22 cellular contexts compared by ENCODE assay signal in the genomic region with DNA sequence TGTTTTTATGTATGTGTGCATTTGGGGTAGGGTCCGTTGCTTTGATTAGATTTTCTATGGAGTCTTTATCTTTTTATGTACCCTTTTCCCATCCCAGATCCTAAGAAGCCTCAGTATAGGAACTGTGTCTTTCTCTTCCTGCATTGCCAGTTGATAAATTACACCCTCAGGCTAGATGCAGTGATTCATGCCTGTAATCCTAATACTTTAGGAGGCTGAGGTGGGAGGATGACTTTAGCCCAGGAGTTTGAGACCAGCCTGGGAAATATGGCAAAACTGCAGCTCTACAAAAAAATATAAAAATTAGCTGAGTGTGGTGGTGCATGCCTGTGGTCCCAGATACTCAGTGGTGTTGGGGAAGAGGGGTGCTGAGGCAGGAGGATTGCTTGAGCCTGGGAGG. TPM values are rescaled to one million over a fixed set of nuclear protein-coding genes. Genes with fewer than 3 reads are reported as not detected.
DNase-seq lines count a peak whose midpoint lies in the region; ATAC-seq, FAIRE-seq and TF ChIP-seq lines count a peak whose summit lies in the region.
"Had no signal": no experiment of that assay in that cellular context is flagged by ENCODE, and none has a peak within 500 bp of the region (broad histone marks: within the 10 kb centered on the region; RNA-seq: fewer than 3 reads in every experiment).

No MANE protein-coding gene starts in this region.

- no peak overlapping the region for H3K4me2 ChIP-seq in PC-3 (ENCODE audit: low read length)

- H4K20me1 ChIP-seq in PC-3 (ENCODE audit: low read length) = no peaks in the 10 kb centered on the region

- H3K4me3 ChIP-seq in PC-3 (ENCODE audit: low read length) (no peak overlapping the region), epithelial cell of esophagus (ENCODE audit: low read length) (no peak overlapping the region)
- H3K4me3 ChIP-seq: HAP-1 had no signal

- peaks cover 9% of the 10 kb centered on the region for H3K4me1 Mint-ChIP-seq in activated T-helper 17 cell treated with anti-CD3 and anti-CD28 coated beads, Interleukin-2, amount 50 U/mL, for 72 hours

- H3K4me1 ChIP-seq in PC-3 (ENCODE audit: insufficient read depth, low read length) = peaks cover 3% of the 10 kb centered on the region; the same call in 1 of the 2 replicates
- H3K4me1 ChIP-seq: HAP-1 had no signal

- H3K36me3 Mint-ChIP-seq in activated T-helper 17 cell treated with anti-CD3 and anti-CD28 coated beads, Interleukin-2, amount 50 U/mL, for 72 hours (ENCODE audit: low read depth) = no peaks in the 10 kb centered on the region

- no peak overlapping the region for H3K9ac ChIP-seq in PC-3 (ENCODE audit: low read length)

- TF ChIP-seq POLR2A in H54 (IDR thresholded peaks at IDR 0.05; ENCODE audit: low read depth, low read length) = no peak

- FAIRE-seq in H54 (lab: Jason Lieb, UNC) = peak; percentile 81
- FAIRE-seq: RCC 7860 had no signal

- no peaks in the 10 kb centered on the region for H3K27me3 Mint-ChIP-seq in activated T-helper 17 cell treated with anti-CD3 and anti-CD28 coated beads, Interleukin-2, amount 50 U/mL, for 72 hours
- H3K27me3 Mint-ChIP-seq: CD8-positive, alpha-beta memory T cell had no signal

- no peaks in the 10 kb centered on the region for H3F3A ChIP-seq in PC-3 (ENCODE audit: low read length, unreplicated experiment)

- no peaks in the 10 kb centered on the region for H3K9me3 Mint-ChIP-seq in activated T-helper 17 cell treated with anti-CD3 and anti-CD28 coated beads, Interleukin-2, amount 50 U/mL, for 72 hours
- H3K9me3 Mint-ChIP-seq: CD8-positive, alpha-beta memory T cell had no signal

- no peaks in the 10 kb centered on the region for H3K36me3 ChIP-seq in PC-3 (ENCODE audit: low read depth, low read length)

- no peak for ATAC-seq in PC-3
- ATAC-seq in activated T-helper 17 cell treated with anti-CD3 and anti-CD28 coated beads, Interleukin-2, amount 50 U/mL, for 72 hours (replicated peaks) = no peak

- TF ChIP-seq CTCF in PC-3 (conservative IDR thresholded peaks at IDR 0.05; ENCODE audit: low read depth, low read length) (no peak), epithelial cell of esophagus (IDR thresholded peaks at IDR 0.05; ENCODE audit: insufficient read depth, low read depth, low read length, missing control alignments) (no peak)

- no peaks in the 10 kb centered on the region for H3K79me2 ChIP-seq in PC-3 (ENCODE audit: low read length)

- H3K27me3 ChIP-seq in PC-3 (ENCODE audit: low read length) = no peaks in the 10 kb centered on the region

- no TSS peak for BruUV-seq in PC-3 (replicated peaks; lab: Mats Ljungman, UMichigan)

- no peak overlapping the region for H3K4me3 Mint-ChIP-seq in activated T-helper 17 cell treated with anti-CD3 and anti-CD28 coated beads, Interleukin-2, amount 50 U/mL, for 72 hours
- H3K4me3 Mint-ChIP-seq: CD8-positive, alpha-beta memory T cell had no signal

- DNase-seq in Daoy (ENCODE audit: low read depth) (peak; percentile 28), H54 (ENCODE audit: insufficient read length, low spot score) (no peak), PC-3 (peak; percentile 50), epithelial cell of esophagus (ENCODE audit: low read depth) (peak; percentile 55), epidermal melanocyte (ENCODE audit: insufficient read length, low spot score) (no peak), caudate nucleus (lab: John Stamatoyannopoulos, UW) (no peak), cardiac septum (ENCODE audit: low spot score) (no peak)
- DNase-seq: AML-193; Calu3; CD8-positive, alpha-beta memory T cell; DMS153; KBM-7; NCI-H1105 treated with DMSO at 0.1 percent for 48 hours; NCI-H2029 treated with DMSO at 0.1 percent for 48 hours; NCI-H345; NCI-H524 treated with DMSO at 0.1 percent for 48 hours; SHP77 had no signal

- no peak overlapping the region for H3K27ac Mint-ChIP-seq in activated T-helper 17 cell treated with anti-CD3 and anti-CD28 coated beads, Interleukin-2, amount 50 U/mL, for 72 hours
- H3K27ac Mint-ChIP-seq: CD8-positive, alpha-beta memory T cell had no signal

- H3K9me3 ChIP-seq in PC-3 (ENCODE audit: low read length) = no peaks in the 10 kb centered on the region
- H3K9me3 ChIP-seq: HAP-1 had no signal

- intact Hi-C loops in PC-3 (cut with micrococcal nuclease) (loop anchor here (5.0 to 10.0 kb wide), 4 partner anchors 50 to 383 kb away; a partner anchor contains a TSS), cardiac septum (cut with DNase I) (loop anchor here (10.0 kb wide), 1 partner anchor 403 kb away; no protein-coding TSS in a partner anchor)

- CTCF ChIA-PET in PC-3 (lab: Charles Lee) = interaction anchor here (0.7 kb wide), 1 partner anchor 69 kb away, joined by 3 read pairs; no protein-coding TSS in a partner anchor

- H3K27ac ChIP-seq in PC-3 (ENCODE audit: low read length) (no peak overlapping the region), caudate nucleus (ENCODE audit: low read depth, low read length) (no peak overlapping the region)
- H3K27ac ChIP-seq: C4-2B, HL-60 had no signal

- no peak overlapping the region for H2AFZ ChIP-seq in PC-3 (ENCODE audit: low read length)

- H3K9me2 ChIP-seq in PC-3 (replicated peaks; ENCODE audit: low read length) = no peaks in the 10 kb centered on the region

- POLR2A ChIA-PET in PC-3 (lab: Charles Lee; ENCODE audit: unreplicated experiment) = no interaction called here

RNA-seq across cellular contexts. Expression of a gene that starts 40.2 kb away (rescaled TPM):
- 43.8 and 44.2 TPM in 2 replicates for total RNA-seq in Daoy (2014; rRNA removed; shearing (Covaris generic))
- 7.9 and 13.6 TPM in 2 replicates for total RNA-seq in PC-3 (2014; rRNA removed)
- total RNA-seq in activated T-helper 17 cell treated with anti-CD3 and anti-CD28 coated beads, Interleukin-2, amount 50 U/mL, for 72 hours = 10 to 100 TPM; 13.5 to 32.2 TPM
- total RNA-seq in cardiac septum = 17.2 TPM

RNA-seq across cellular contexts. Expression of a gene that starts 40.3 kb away (rescaled TPM):
- 7.7 and 9.9 TPM in 2 replicates for total RNA-seq in Daoy (2014; rRNA removed; shearing (Covaris generic))
- 0.98 and 1.1 TPM in 2 replicates for total RNA-seq in PC-3 (2014; rRNA removed)
- 10 to 100 TPM; 14.9 to 18.4 TPM for total RNA-seq in activated T-helper 17 cell treated with anti-CD3 and anti-CD28 coated beads, Interleukin-2, amount 50 U/mL, for 72 hours
- 9.5 TPM for total RNA-seq in cardiac septum

Comparison
In these comparisons a context has a peak if more than half of its experiments do, and no peak if none do; other contexts are left out.
1. DNase-seq: peak in Daoy (single experiment), PC-3 (single experiment) and epithelial cell of esophagus (single experiment); none in H54 (single experiment), epidermal melanocyte (single experiment), caudate nucleus (0 of 61) and cardiac septum (single experiment).